ENCODE assay signal across 8 cellular contexts in the genomic region with DNA sequence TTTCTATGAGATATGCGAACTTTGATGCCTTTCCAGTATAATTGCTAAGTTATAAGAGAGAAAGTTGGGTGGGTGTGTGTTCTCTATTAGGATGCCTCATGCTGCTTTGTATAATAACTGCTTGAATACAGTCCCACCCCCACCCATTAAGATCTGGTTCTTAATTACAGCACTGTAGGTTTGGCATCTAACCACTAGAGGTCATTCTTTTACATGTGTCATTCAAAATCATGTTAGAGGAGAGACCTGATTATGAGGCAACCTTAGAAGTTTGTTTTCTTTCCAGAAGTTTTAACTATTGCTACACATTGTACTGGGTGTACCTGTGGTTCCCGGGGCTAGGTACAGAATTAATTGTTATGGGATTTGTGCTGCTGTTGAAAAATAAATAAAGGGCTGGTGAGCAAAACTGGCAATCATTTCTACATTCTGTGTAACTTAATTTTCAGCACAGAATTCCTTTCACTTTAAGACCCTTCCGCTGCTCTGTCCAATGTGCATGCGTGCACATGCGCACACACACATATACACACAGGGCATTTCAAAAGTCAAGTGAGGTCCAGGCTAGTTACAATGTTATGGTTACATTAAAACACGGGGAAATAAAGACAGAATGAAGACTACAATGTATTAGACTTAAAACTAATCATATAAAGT.
DNase-seq lines count a peak whose midpoint lies in the region; ATAC-seq, FAIRE-seq and TF ChIP-seq lines count a peak whose summit lies in the region.

No MANE protein-coding gene starts in this region.

- TF ChIP-seq POLR2A in GM12891 (IDR thresholded peaks at IDR 0.05; ENCODE audit: low read depth, low read length), result no peak
- TF ChIP-seq POLR2A in vagina (IDR thresholded peaks at IDR 0.05), result no peak

- BruUV-seq in OCI-LY7 (replicated peaks; lab: Mats Ljungman, UMichigan), result no TSS peak

- POLR2A ChIA-PET in OCI-LY7 (lab: Charles Lee), result no interaction called here

- H4K20me1 ChIP-seq in OCI-LY7 (ENCODE audit: insufficient read depth, low read length), result no peaks in the 10 kb centered on the region

- no peak overlapping the region for H3K4me3 Mint-ChIP-seq in T-helper 17 cell

- H3K27ac Mint-ChIP-seq in T-helper 17 cell, result no peak overlapping the region

- no peak overlapping the region for H3K4me3 ChIP-seq in OCI-LY7 (ENCODE audit: low read depth, low read length, poor library complexity, severe bottlenecking)
- no peak overlapping the region for H3K4me3 ChIP-seq in small intestine (ENCODE audit: low read depth in 1 of 2, low read length in 2 of 2)
- no peak overlapping the region for H3K4me3 ChIP-seq in vagina

- no peaks in the 10 kb centered on the region for H3K36me3 Mint-ChIP-seq in T-helper 17 cell (ENCODE audit: low read depth)

- ATAC-seq in HG02852 (IDR thresholded peaks at IDR 0.05; ENCODE audit: unreplicated experiment) (peak; percentile 59), T-helper 17 cell (no peak)

- H3K4me1 Mint-ChIP-seq in T-helper 17 cell, result no peaks in the 10 kb centered on the region

- CTCF ChIA-PET in OCI-LY7 (lab: Charles Lee; ENCODE audit: unreplicated experiment), result no interaction called here

- intact Hi-C loops in OCI-LY7 (cut with micrococcal nuclease; ENCODE audit: unreplicated experiment) (loop anchor here (5.0 kb wide), 1 partner anchor 380 kb away; no protein-coding TSS in a partner anchor), vagina (cut with DNase I) (no loop called here)

- no peaks in the 10 kb centered on the region for H3K27me3 Mint-ChIP-seq in T-helper 17 cell

- 35 to 56% (median 55%) methylated on average over 6 of the region's 6 CpGs for WGBS in small intestine, 3 donors

- FAIRE-seq in GM12891 (lab: Jason Lieb, UNC), result no peak
- no peak for FAIRE-seq in small intestine (lab: Jason Lieb, UNC)

- H3K9me2 ChIP-seq in OCI-LY7 (ENCODE audit: insufficient read depth, low read length), result no peaks in the 10 kb centered on the region

- H3K27me3 ChIP-seq in small intestine (ENCODE audit: control insufficient read depth in 2 of 2, insufficient read depth in 2 of 2, low read length in 2 of 2), result no peaks in the 10 kb centered on the region
- H3K27me3 ChIP-seq in vagina, result no peaks in the 10 kb centered on the region

- peak; percentile 79 for TF ChIP-seq CTCF in OCI-LY7 (conservative IDR thresholded peaks at IDR 0.05; ENCODE audit: low read length)
- TF ChIP-seq CTCF in vagina (IDR thresholded peaks at IDR 0.05), result no peak

- no peaks in the 10 kb centered on the region for H3K79me2 ChIP-seq in OCI-LY7 (ENCODE audit: insufficient read depth, low read depth, low read length)

- no peak overlapping the region for H3K4me2 ChIP-seq in OCI-LY7 (ENCODE audit: low read length)

- H3K9me3 ChIP-seq in OCI-LY7 (ENCODE audit: low read length), result no peaks in the 10 kb centered on the region
- H3K9me3 ChIP-seq in small intestine (ENCODE audit: control insufficient read depth, low read depth), result no peaks in the 10 kb centered on the region
- H3K9me3 ChIP-seq in T-helper 17 cell (ENCODE audit: control insufficient read depth, low read length, poor library complexity, severe bottlenecking), result no peaks in the 10 kb centered on the region
- H3K9me3 ChIP-seq in vagina, result no peaks in the 10 kb centered on the region

- H3K36me3 ChIP-seq in OCI-LY7 (ENCODE audit: insufficient read depth, low read length) (no peaks in the 10 kb centered on the region), small intestine (ENCODE audit: control insufficient read depth in 2 of 2, insufficient read depth in 2 of 2, low read length in 2 of 2) (no peaks in the 10 kb centered on the region), vagina (no peaks in the 10 kb centered on the region)

- no peak overlapping the region for H2AFZ ChIP-seq in OCI-LY7 (ENCODE audit: low read length)

- no peak overlapping the region for H3K27ac ChIP-seq in OCI-LY7 (ENCODE audit: low read depth, low read length, poor library complexity, severe bottlenecking)
- H3K27ac ChIP-seq in small intestine (ENCODE audit: low read depth in 1 of 2, low read length in 1 of 2), result no peak overlapping the region
- H3K27ac ChIP-seq in vagina, result no peak overlapping the region

- DNase-seq in GM12891 (ENCODE audit: insufficient read length, low spot score) (peak; percentile 2), OCI-LY7 (ENCODE audit: low spot score) (peak; percentile 34), foreskin melanocyte (peak; percentile 9), small intestine (peak; percentile 63), T-helper 17 cell (no peak), vagina (ENCODE audit: extremely low spot score in 2 of 2) (no peak)
- no peak for DNase-seq in activated T-cell treated with anti-CD3 and anti-CD28 coated beads, Interleukin-2, amount 50 U/mL, for 1 hour

- no peaks in the 10 kb centered on the region for H3K4me1 ChIP-seq in OCI-LY7 (ENCODE audit: insufficient read depth, low read length, poor library complexity, severe bottlenecking)
- H3K4me1 ChIP-seq in small intestine (ENCODE audit: control insufficient read depth in 2 of 2, insufficient read depth in 1 of 2, low read depth in 1 of 2, low read length in 1 of 2), result no peaks in the 10 kb centered on the region
- H3K4me1 ChIP-seq in vagina, result no peaks in the 10 kb centered on the region

TF ChIP-seq in GM12891, 5 proteins besides CTCF, POLR2A, EP300 and RAD21:
- no peak for TF ChIP-seq POU2F2 (IDR thresholded peaks at IDR 0.05; ENCODE audit: low read depth, low read length)
- TF ChIP-seq PAX5 (IDR thresholded peaks at IDR 0.05; ENCODE audit: insufficient read depth, low read length, severe bottlenecking), result no peak

Comparison
In these comparisons a context has a peak if more than half of its experiments do, and no peak if none do; other contexts are left out.
1. DNase-seq: peak in GM12891 (single experiment), OCI-LY7 (single experiment), foreskin melanocyte (single experiment) and small intestine (single experiment); none in T-helper 17 cell (0 of 3), vagina (0 of 2) and activated T-cell treated with anti-CD3 and anti-CD28 coated beads, Interleukin-2, amount 50 U/mL, for 1 hour (single experiment).